2 cellular contexts compared by ENCODE assay signal in genomic region chr1:92482665-92483441, GRCh38.
TF ChIP-seq lines count a peak whose summit lies in the region.

No MANE protein-coding gene starts in this region.

TF ChIP-seq in A549, 52 proteins besides CTCF, POLR2A, EP300 and RAD21 (continued from another document):
- TF ChIP-seq REST (IDR thresholded peaks at IDR 0.05) (no peak), BHLHE40 (IDR thresholded peaks at IDR 0.05; ENCODE audit: low read depth, low read length) (no peak), RNF2 (IDR thresholded peaks at IDR 0.05; ENCODE audit: borderline replicate concordance, low read depth) (peak; percentile 67; the same call in 1 of the 2 replicates), RARB (CRISPR knock-in tag; IDR thresholded peaks at IDR 0.05) (no peak), E2F6 (IDR thresholded peaks at IDR 0.05; ENCODE audit: borderline replicate concordance, low read depth) (0 out of 2 replicates have a peak, but pooled peaks have one; percentile 12), HOXB13 (CRISPR knock-in tag; IDR thresholded peaks at IDR 0.05; ENCODE audit: low read depth) (no peak), HOXA7 (CRISPR knock-in tag; IDR thresholded peaks at IDR 0.05) (no peak), EHMT2 (IDR thresholded peaks at IDR 0.05; ENCODE audit: low read depth) (no peak)
- TF ChIP-seq, protein P1, sequence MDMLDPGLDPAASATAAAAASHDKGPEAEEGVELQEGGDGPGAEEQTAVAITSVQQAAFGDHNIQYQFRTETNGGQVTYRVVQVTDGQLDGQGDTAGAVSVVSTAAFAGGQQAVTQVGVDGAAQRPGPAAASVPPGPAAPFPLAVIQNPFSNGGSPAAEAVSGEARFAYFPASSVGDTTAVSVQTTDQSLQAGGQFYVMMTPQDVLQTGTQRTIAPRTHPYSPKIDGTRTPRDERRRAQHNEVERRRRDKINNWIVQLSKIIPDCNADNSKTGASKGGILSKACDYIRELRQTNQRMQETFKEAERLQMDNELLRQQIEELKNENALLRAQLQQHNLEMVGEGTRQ (IDR thresholded peaks at IDR 0.05): no peak

TF ChIP-seq in H1, 55 proteins besides CTCF, POLR2A, EP300 and RAD21 (continued from another document):
- TF ChIP-seq E2F6 (IDR thresholded peaks at IDR 0.05) (peak; percentile 87), TBP (IDR thresholded peaks at IDR 0.05; ENCODE audit: low read depth, low read length) (no peak), EZH2 (IDR thresholded peaks at IDR 0.05; ENCODE audit: low read depth, low read length, severe bottlenecking) (peak; percentile 96), SUZ12 (IDR thresholded peaks at IDR 0.05; ENCODE audit: low read length) (peak; percentile 89), CEBPB (IDR thresholded peaks at IDR 0.05; ENCODE audit: low read depth, low read length) (no peak)
